Comparison of ENCODE assay signal across 14 cellular contexts in the genomic region with DNA sequence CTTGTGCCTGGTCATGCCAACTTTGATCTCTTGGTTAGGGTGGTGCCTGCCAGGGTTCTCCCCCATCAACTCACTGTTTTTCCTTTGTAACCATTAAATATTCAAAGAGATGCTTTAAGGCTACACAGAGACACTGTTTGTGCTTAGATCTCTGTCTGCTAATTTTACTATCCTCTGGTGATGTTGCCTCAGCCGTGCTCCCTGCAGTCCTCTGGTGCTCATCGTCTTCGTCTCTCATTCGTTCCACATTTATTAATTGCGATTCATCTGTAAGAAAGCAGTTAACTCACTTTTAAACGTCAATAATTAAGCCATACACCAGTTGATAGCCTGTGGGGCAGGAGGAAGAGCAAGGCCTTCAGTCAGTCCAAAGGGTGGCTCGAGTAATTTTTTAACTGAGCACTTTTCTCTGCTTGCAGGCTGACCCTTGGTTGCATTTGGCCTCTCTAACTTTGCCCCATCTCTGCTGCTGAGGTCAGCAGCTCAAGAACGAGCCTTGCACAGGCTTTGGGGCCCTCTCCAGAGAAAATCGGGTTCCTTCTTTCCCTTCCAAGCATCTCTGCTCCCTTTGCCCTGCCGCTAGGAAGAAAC.
A peak's percentile ranks its signal among the peaks of the same experiment; 100 is the strongest.
DNase-seq lines count a peak whose midpoint lies in the region; ATAC-seq and TF ChIP-seq lines count a peak whose summit lies in the region.
"Had no signal": no experiment of that assay in that cellular context is flagged by ENCODE, and none has a peak within 500 bp of the region (broad histone marks: within the 10 kb centered on the region; RNA-seq: fewer than 3 reads in every experiment).

No MANE protein-coding gene starts in this region.

- CTCF ChIA-PET in IMR-90 (lab: Yijun Ruan, JAX), result interaction anchor here (0.7 kb wide), 1 partner anchor 10 kb away, joined by 5 read pairs; no protein-coding TSS in a partner anchor

- H4K91ac ChIP-seq in IMR-90 (ENCODE audit: insufficient read depth, low read depth, low read length), result no peak overlapping the region

- 44% methylated on average over 4 of the region's 10 CpGs; no CpG with 5 or more reads in 1 of the 2 experiments for WGBS in IMR-90 (ENCODE audit: extremely low coverage in 2 of 2, insufficient read length in 1 of 2), 2 experiments
- WGBS in right lobe of liver (ENCODE audit: insufficient coverage, low coverage, low lambda C conversion rate, missing lambda C conversion rate), result 23% methylated on average over 9 of the region's 10 CpGs

- H2AK9ac ChIP-seq in IMR-90 (replicated peaks; ENCODE audit: low read depth, low read length, poor library complexity), result no peak overlapping the region

- H2BK120ac ChIP-seq in IMR-90 (ENCODE audit: low read depth, low read length), result no peak overlapping the region

- no peaks in the 10 kb centered on the region for H4K20me1 ChIP-seq in IMR-90 (ENCODE audit: insufficient read depth, low read length)

- no peak for TF ChIP-seq RAD21 in IMR-90 (IDR thresholded peaks at IDR 0.05; ENCODE audit: low read length)

- H3K4me1 ChIP-seq in IMR-90 (ENCODE audit: control insufficient read depth, insufficient read depth, low read length), result peaks cover 7% of the 10 kb centered on the region
- H3K4me1 ChIP-seq in right atrium auricular region, result peaks cover 0 to 8% of the 10 kb centered on the region in 2 donors
- peaks cover 0 to 27% (median 10%) of the 10 kb centered on the region in 4 donors for H3K4me1 ChIP-seq in right lobe of liver
- peaks cover 0 to 23% (median 8%) of the 10 kb centered on the region in 4 donors for H3K4me1 ChIP-seq in tibial artery
- peaks cover 12% of the 10 kb centered on the region for H3K4me1 ChIP-seq in upper lobe of right lung

- no peak overlapping the region for H3K4me2 ChIP-seq in IMR-90 (ENCODE audit: low read depth, low read length)

- no peak overlapping the region for H3K4ac ChIP-seq in IMR-90 (ENCODE audit: low read depth, low read length)

- BruUV-seq in IMR-90 (replicated peaks; lab: Mats Ljungman, UMichigan), result no TSS peak

- TF ChIP-seq CTCF in IMR-90 (conservative IDR thresholded peaks at IDR 0.05; ENCODE audit: low read depth, low read length) (no peak), right atrium auricular region (IDR thresholded peaks at IDR 0.05) (no peak), right lobe of liver (IDR thresholded peaks at IDR 0.05) (no peak), tibial artery (IDR thresholded peaks at IDR 0.05) (no peak), upper lobe of right lung (IDR thresholded peaks at IDR 0.05) (no peak)

- peak overlapping the region; percentile 55 for H2AFZ ChIP-seq in IMR-90 (replicated peaks; ENCODE audit: low read length, poor library complexity)

- TF ChIP-seq POLR2A in IMR-90 (IDR thresholded peaks at IDR 0.05; ENCODE audit: low read depth, low read length) (no peak), right lobe of liver (IDR thresholded peaks at IDR 0.05) (no peak)

- H3K56ac ChIP-seq in IMR-90 (ENCODE audit: extremely low read depth, insufficient read depth, low read length), result no peak overlapping the region

- H2AK5ac ChIP-seq in IMR-90 (ENCODE audit: low read depth, low read length), result no peak overlapping the region

- dilution Hi-C loops in IMR-90 (cut with HindIII; ENCODE audit: low sequenced_read_pairs, unreplicated experiment), result no loop called here

- no peak overlapping the region for H2BK5ac ChIP-seq in IMR-90 (ENCODE audit: low read depth, low read length, poor library complexity, severe bottlenecking)

- no peaks in the 10 kb centered on the region for H3K9me3 ChIP-seq in IMR-90 (ENCODE audit: control insufficient read depth, insufficient read depth, low read length)
- H3K9me3 ChIP-seq in right atrium auricular region, result no peaks in the 10 kb centered on the region
- no peaks in the 10 kb centered on the region for H3K9me3 ChIP-seq in right lobe of liver
- H3K9me3 ChIP-seq in tibial artery, result no peaks in the 10 kb centered on the region
- peaks cover 5% of the 10 kb centered on the region for H3K9me3 ChIP-seq in upper lobe of right lung

- no peaks in the 10 kb centered on the region for H3K79me1 ChIP-seq in IMR-90 (ENCODE audit: low read depth in 1 of 2, low read length in 2 of 2)

- H3K9ac ChIP-seq in IMR-90 (ENCODE audit: low read depth, low read length), result no peak overlapping the region

- H2BK20ac ChIP-seq in IMR-90 (ENCODE audit: low read depth, low read length), result no peak overlapping the region

- no peak overlapping the region for H3K14ac ChIP-seq in IMR-90 (replicated peaks; ENCODE audit: low read depth, low read length)

- H3K23ac ChIP-seq in IMR-90 (ENCODE audit: low read depth, low read length), result no peak overlapping the region

- in situ Hi-C loops in IMR-90 (cut with MboI; ENCODE audit: low sequenced_read_pairs), result no loop called here

- no peaks in the 10 kb centered on the region for H3K9me1 ChIP-seq in IMR-90 (ENCODE audit: insufficient read depth, low read length)

- POLR2A ChIA-PET in IMR-90 (lab: Charles Lee; ENCODE audit: unreplicated experiment), result no interaction called here

- no peak overlapping the region for H4K5ac ChIP-seq in IMR-90 (ENCODE audit: low read depth, low read length)

- no peak overlapping the region; a peak in 1 of 4 replicates for H4K8ac ChIP-seq in IMR-90 (ENCODE audit: low read depth in 2 of 2, low read length in 2 of 2)

- no peaks in the 10 kb centered on the region for H3K36me3 ChIP-seq in IMR-90 (ENCODE audit: control insufficient read depth, insufficient read depth, low read length)
- no peaks in the 10 kb centered on the region for H3K36me3 ChIP-seq in right atrium auricular region
- H3K36me3 ChIP-seq in right lobe of liver, result no peaks in the 10 kb centered on the region
- H3K36me3 ChIP-seq in tibial artery, result no peaks in the 10 kb centered on the region
- H3K36me3 ChIP-seq in upper lobe of right lung, result no peaks in the 10 kb centered on the region

- intact Hi-C loops in IMR-90 (cut with micrococcal nuclease), result no loop called here
- intact Hi-C loops in right lobe of liver (cut with DNase I), result no loop called here
- intact Hi-C loops in tibial artery (cut with DNase I; ENCODE audit: low total_unique reads), result no loop called here
- intact Hi-C loops in upper lobe of right lung (cut with DNase I), result no loop called here

- DNase-seq in IMR-90 (no peak), right atrium auricular region (ENCODE audit: low spot score) (no peak), right lobe of liver (peak in 1 of 3 donors; percentile 75), tibial artery (no peak), upper lobe of right lung (no peak), DMS 273 (lab: John Stamatoyannopoulos, UW; ENCODE audit: unreplicated experiment) (no peak), hippocampal formation (lab: John Stamatoyannopoulos, UW) (no peak)
- DNase-seq: DND-41, GOT3, KBM-7, NCI-H1694 treated with DMSO at 0.1 percent for 48 hours, NCI-H510A, NCI-H748 treated with DMSO at 0.1 percent for 48 hours, SIG-M5 had no signal

- H3K27me3 ChIP-seq in IMR-90 (ENCODE audit: control insufficient read depth, insufficient read depth, low read length) (peaks cover 3% of the 10 kb centered on the region), right atrium auricular region (no peaks in the 10 kb centered on the region), right lobe of liver (no peaks in the 10 kb centered on the region), tibial artery (no peaks in the 10 kb centered on the region), upper lobe of right lung (no peaks in the 10 kb centered on the region)

- H3K4me3 ChIP-seq in IMR-90 (ENCODE audit: insufficient read depth, low read depth, low read length) (no peak overlapping the region), right atrium auricular region (no peak overlapping the region), right lobe of liver (no peak overlapping the region), tibial artery (no peak overlapping the region), upper lobe of right lung (no peak overlapping the region)

- no peak for ATAC-seq in IMR-90 (ENCODE audit: low read depth)
- peak; percentile 83 to 90 (median 88) for ATAC-seq in right lobe of liver
- ATAC-seq in upper lobe of right lung, result no peak

- no peak overlapping the region for H3K27ac ChIP-seq in IMR-90 (ENCODE audit: insufficient read depth, low read length)
- peak overlapping the region; percentile 77 to 89 for H3K27ac ChIP-seq in right atrium auricular region
- peak overlapping the region in 1 of 3 donors; percentile 62 for H3K27ac ChIP-seq in right lobe of liver
- peak overlapping the region; percentile 54 to 61 for H3K27ac ChIP-seq in tibial artery
- H3K27ac ChIP-seq in upper lobe of right lung, result no peak overlapping the region

- H3K18ac ChIP-seq in IMR-90 (ENCODE audit: low read depth, low read length), result no peak overlapping the region; the same call in 1 of the 2 replicates

- H2BK15ac ChIP-seq in IMR-90 (ENCODE audit: low read depth, low read length), result no peak overlapping the region

TF ChIP-seq in IMR-90, 13 proteins besides CTCF, POLR2A, EP300 and RAD21:
- no peak for TF ChIP-seq RCOR1 (IDR thresholded peaks at IDR 0.05; ENCODE audit: insufficient replicate concordance, low read length)
- TF ChIP-seq FOS (IDR thresholded peaks at IDR 0.05; ENCODE audit: low read depth, low read length), result no peak
- TF ChIP-seq NFE2L2 (IDR thresholded peaks at IDR 0.05; ENCODE audit: low read depth, low read length), result no peak
- no peak for TF ChIP-seq CEBPB (IDR thresholded peaks at IDR 0.05; ENCODE audit: low read depth, low read length)
- TF ChIP-seq MXI1 (IDR thresholded peaks at IDR 0.05; ENCODE audit: borderline replicate concordance, low read depth, low read length), result no peak

Comparison
In these comparisons a context has a peak if more than half of its experiments do, and no peak if none do; other contexts are left out.
1. ATAC-seq: peak in right lobe of liver (4 of 4); none in IMR-90 (single experiment) and upper lobe of right lung (single experiment).
2. H3K27ac ChIP-seq: peak in right atrium auricular region (2 of 2) and tibial artery (2 of 2); none in IMR-90 (single experiment) and upper lobe of right lung (single experiment).